Comparison of ENCODE assay signal across 18 cellular contexts in genomic region chr7:32077806-32078205, GRCh38. TPM values are rescaled to one million over a fixed set of nuclear protein-coding genes. Genes with fewer than 3 reads are reported as not detected.
A peak's percentile ranks its signal among the peaks of the same experiment; 100 is the strongest.
DNase-seq lines count a peak whose midpoint lies in the region; ATAC-seq and TF ChIP-seq lines count a peak whose summit lies in the region.
"Had no signal": no experiment of that assay in that cellular context is flagged by ENCODE, and none has a peak within 500 bp of the region (broad histone marks: within the 10 kb centered on the region; RNA-seq: fewer than 3 reads in every experiment).

No MANE protein-coding gene starts in this region.

- H3K4me1 ChIP-seq in left ventricle myocardium inferior, result peaks cover 78% of the 10 kb centered on the region
- H3K4me1 ChIP-seq: BE2C, HAP-1 had no signal

- no peaks in the 10 kb centered on the region for H3K9me3 ChIP-seq in left ventricle myocardium inferior (replicated peaks)
- H3K9me3 ChIP-seq: BE2C, HAP-1 had no signal

- H3K27me3 ChIP-seq in left ventricle myocardium inferior (ENCODE audit: low read depth), result no peaks in the 10 kb centered on the region
- H3K27me3 ChIP-seq: BE2C had no signal

- peak overlapping the region; percentile 85 for H3K27ac ChIP-seq in left ventricle myocardium inferior (replicated peaks)

- H3K4me3 ChIP-seq in left ventricle myocardium inferior, result no peak overlapping the region
- H3K4me3 ChIP-seq: GM23248, HAP-1 had no signal

- in situ Hi-C loops in ACHN (cut with HindIII; ENCODE audit: low pct_ligation_motif_present, low pct_unique_long_range_greater_than_20kb, low sequenced_read_pairs), result no loop called here

- no peaks in the 10 kb centered on the region for H3K36me3 ChIP-seq in left ventricle myocardium inferior
- H3K36me3 ChIP-seq: BE2C, HAP-1 had no signal

- ATAC-seq in Right ventricle myocardium superior (ENCODE audit: poor library complexity), result no peak
- ATAC-seq: HepG2 had no signal

- TF ChIP-seq CTCF in left ventricle myocardium inferior (IDR thresholded peaks at IDR 0.05; ENCODE audit: borderline replicate concordance), result no peak

- intact Hi-C loops in left ventricle myocardium inferior (cut with micrococcal nuclease) (no loop called here), Right ventricle myocardium superior (cut with DNase I) (no loop called here)

- DNase-seq in left ventricle myocardium inferior (no peak), Right ventricle myocardium superior (no peak), NCI-H446 treated with DMSO at 0.1 percent for 48 hours (lab: John Stamatoyannopoulos, UW) (peak; percentile 42), cerebellar cortex (ENCODE audit: low spot score) (peak; percentile 68), globus pallidus (ENCODE audit: low spot score) (peak; percentile 14), ACHN (no peak), NCI-H1436 treated with DMSO at 0.1 percent for 48 hours (lab: John Stamatoyannopoulos, UW) (no peak)
- DNase-seq: BE2C; CD4-positive, CD25-positive, alpha-beta regulatory T cell; CD8-positive, alpha-beta memory T cell; COR-L47; DMS 273 treated with DMSO at 0.1 percent for 48 hours; DMS53; DND-41; EL; GM23248 had no signal

RNA-seq across cellular contexts. Expression of gene PDE1C, which starts 7.6 kb away (rescaled TPM):
- total RNA-seq in left ventricle myocardium inferior (207 TPM), Right ventricle myocardium superior (181 TPM)
- total RNA-seq: CD4-positive, CD25-positive, alpha-beta regulatory T cell; CD8-positive, alpha-beta memory T cell; HepG2 had no signal

Comparison
In these comparisons a context has a peak if more than half of its experiments do, and no peak if none do; other contexts are left out.
1. DNase-seq: peak in NCI-H446 treated with DMSO at 0.1 percent for 48 hours (single experiment), cerebellar cortex (single experiment) and globus pallidus (single experiment); none in left ventricle myocardium inferior (single experiment), Right ventricle myocardium superior (single experiment), ACHN (single experiment) and NCI-H1436 treated with DMSO at 0.1 percent for 48 hours (single experiment).